In genomic region chr11:34302046-34302921, GRCh38 we compare ENCODE assay signal across 10 cellular contexts. TPM values are rescaled to one million over a fixed set of nuclear protein-coding genes. Genes with fewer than 3 reads are reported as not detected.
DNase-seq lines count a peak whose midpoint lies in the region; ATAC-seq and TF ChIP-seq lines count a peak whose summit lies in the region.
"Had no signal": no experiment of that assay in that cellular context is flagged by ENCODE, and none has a peak within 500 bp of the region (broad histone marks: within the 10 kb centered on the region; RNA-seq: fewer than 3 reads in every experiment).

No MANE protein-coding gene starts in this region.

- H3K27me3 ChIP-seq in GM23248 (replicated peaks; ENCODE audit: insufficient read depth) (no peaks in the 10 kb centered on the region), Loucy (ENCODE audit: insufficient read depth, low read length, poor library complexity, severe bottlenecking) (no peaks in the 10 kb centered on the region)

- no peak overlapping the region for H2AFZ ChIP-seq in GM23248
- H2AFZ ChIP-seq in Loucy (ENCODE audit: low read length) = 0 out of 2 replicates have a peak overlapping the region, but pooled peaks have one; percentile 16

- H3K4me2 ChIP-seq in GM23248 (ENCODE audit: unreplicated experiment) (peak overlapping the region; percentile 62), Loucy (ENCODE audit: low read depth, low read length, poor library complexity, severe bottlenecking) (peak overlapping the region; percentile 73)

- peaks cover 18% of the 10 kb centered on the region for H3K4me1 Mint-ChIP-seq in activated CD8-positive, alpha-beta memory T cell treated with anti-CD3 and anti-CD28 coated beads, Interleukin-2, amount 10 ng/mL, durations not matched to agents 7 days and 5 days

- H3K4me1 ChIP-seq in GM23248 (ENCODE audit: insufficient read depth) = peaks cover 33% of the 10 kb centered on the region
- peaks cover 65% of the 10 kb centered on the region for H3K4me1 ChIP-seq in Loucy (ENCODE audit: insufficient read depth, low read length, poor library complexity, severe bottlenecking)

- no peak for ATAC-seq in activated CD8-positive, alpha-beta memory T cell treated with anti-CD3 and anti-CD28 coated beads, Interleukin-2, amount 10 ng/mL, durations not matched to agents 7 days and 5 days
- ATAC-seq in HG03521 (IDR thresholded peaks at IDR 0.05; ENCODE audit: unreplicated experiment) = no peak

- H4K20me1 ChIP-seq in GM23248 (ENCODE audit: insufficient read depth) = no peaks in the 10 kb centered on the region
- no peaks in the 10 kb centered on the region for H4K20me1 ChIP-seq in Loucy (ENCODE audit: insufficient read depth, low read length, poor library complexity, severe bottlenecking)

- WGBS in GM23248 (ENCODE audit: low coverage in 1 of 2, low lambda C conversion rate in 2 of 2, missing lambda C conversion rate in 2 of 2), 2 experiments = 36 to 44% methylated on average over 4 of the region's 4 CpGs

- H3K9me3 ChIP-seq in GM23248 (ENCODE audit: low read depth) = no peaks in the 10 kb centered on the region
- H3K9me3 ChIP-seq in Loucy (ENCODE audit: insufficient read depth, low read depth, low read length) = no peaks in the 10 kb centered on the region
- H3K9me3 ChIP-seq: thoracic aorta had no signal

- no peak for TF ChIP-seq CTCF in Loucy (conservative IDR thresholded peaks at IDR 0.05; ENCODE audit: low read length)

- peak overlapping the region; percentile 24; the same call in 1 of the 2 replicates for H3K9ac ChIP-seq in GM23248
- peak overlapping the region; percentile 20 for H3K9ac ChIP-seq in Loucy (ENCODE audit: low read depth, low read length, poor library complexity, severe bottlenecking)

- H3K9me3 Mint-ChIP-seq in activated CD8-positive, alpha-beta memory T cell treated with anti-CD3 and anti-CD28 coated beads, Interleukin-2, amount 10 ng/mL, durations not matched to agents 7 days and 5 days (ENCODE audit: low read depth) = no peaks in the 10 kb centered on the region
- H3K9me3 Mint-ChIP-seq: IgD-negative memory B cell had no signal

- H3K36me3 ChIP-seq in GM23248 (ENCODE audit: low read depth) (no peaks in the 10 kb centered on the region), Loucy (ENCODE audit: insufficient read depth, low read length) (no peaks in the 10 kb centered on the region)
- H3K36me3 ChIP-seq: thoracic aorta had no signal

- peak overlapping the region; percentile 78 for H3K27ac ChIP-seq in GM23248
- H3K27ac ChIP-seq: thoracic aorta had no signal

- H3F3A ChIP-seq in GM23248 (ENCODE audit: insufficient read depth) (peaks cover 32% of the 10 kb centered on the region), Loucy (ENCODE audit: low read depth) (peaks cover 13% of the 10 kb centered on the region)

- DNase-seq in GM04503 (ENCODE audit: low read depth) (peak; percentile 93), GM23248 (peak; percentile 94), glomerular visceral epithelial cell (ENCODE audit: extremely low spot score) (peak; percentile 98), nucleus accumbens (lab: John Stamatoyannopoulos, UW) (no peak)
- DNase-seq in activated CD8-positive, alpha-beta memory T cell treated with anti-CD3 and anti-CD28 coated beads, Interleukin-2, amount 10 ng/mL, durations not matched to agents 7 days and 5 days = no peak
- no peak for DNase-seq in activated naive CD4-positive, alpha-beta T cell (lab: John Stamatoyannopoulos, UW)

- no peaks in the 10 kb centered on the region for H3K9me2 ChIP-seq in GM23248 (ENCODE audit: insufficient read depth)
- H3K9me2 ChIP-seq in Loucy (replicated peaks; ENCODE audit: low read depth, low read length) = no peaks in the 10 kb centered on the region

- no peak overlapping the region for H3K27ac Mint-ChIP-seq in activated CD8-positive, alpha-beta memory T cell treated with anti-CD3 and anti-CD28 coated beads, Interleukin-2, amount 10 ng/mL, durations not matched to agents 7 days and 5 days
- H3K27ac Mint-ChIP-seq: IgD-negative memory B cell had no signal

- H3K36me3 Mint-ChIP-seq in activated CD8-positive, alpha-beta memory T cell treated with anti-CD3 and anti-CD28 coated beads, Interleukin-2, amount 10 ng/mL, durations not matched to agents 7 days and 5 days = no peaks in the 10 kb centered on the region
- H3K36me3 Mint-ChIP-seq: IgD-negative memory B cell had no signal

- H3K4me3 ChIP-seq in GM23248 = no peak overlapping the region
- peak overlapping the region; percentile 60 for H3K4me3 ChIP-seq in Loucy (ENCODE audit: low read length, poor library complexity, severe bottlenecking)
- H3K4me3 ChIP-seq: thoracic aorta had no signal

- in situ Hi-C loops in GM23248 (cut with MboI) = no loop called here

- H3K79me2 ChIP-seq in GM23248 (ENCODE audit: insufficient read depth) (peaks cover 41% of the 10 kb centered on the region), Loucy (ENCODE audit: insufficient read depth, low read length) (no peaks in the 10 kb centered on the region)

- CTCF ChIA-PET in activated CD8-positive, alpha-beta memory T cell treated with anti-CD3 and anti-CD28 coated beads, Interleukin-2, amount 10 ng/mL, durations not matched to agents 7 days and 5 days (lab: Charles Lee) = no interaction called here

- peaks cover 3% of the 10 kb centered on the region for H3K27me3 Mint-ChIP-seq in activated CD8-positive, alpha-beta memory T cell treated with anti-CD3 and anti-CD28 coated beads, Interleukin-2, amount 10 ng/mL, durations not matched to agents 7 days and 5 days
- H3K27me3 Mint-ChIP-seq: IgD-negative memory B cell had no signal

- H3K4me3 Mint-ChIP-seq in activated CD8-positive, alpha-beta memory T cell treated with anti-CD3 and anti-CD28 coated beads, Interleukin-2, amount 10 ng/mL, durations not matched to agents 7 days and 5 days = no peak overlapping the region
- H3K4me3 Mint-ChIP-seq: IgD-negative memory B cell had no signal

RNA-seq across cellular contexts. Expression of gene ABTB2, which starts 55.5 kb away (rescaled TPM):
- total RNA-seq in GM23248 (2014; rRNA removed; shearing (Covaris generic)) = 9.9 and 12.4 TPM in 2 replicates
- polyA plus RNA-seq in GM23248 (2016; fragmentation: Nextera tagmentation; extraction: Ambion mirVana) = 8.4 and 8.7 TPM in 2 replicates
- total RNA-seq in activated CD8-positive, alpha-beta memory T cell treated with anti-CD3 and anti-CD28 coated beads, Interleukin-2, amount 10 ng/mL, durations not matched to agents 7 days and 5 days = 10 to 100 TPM in 1 of 2 experiments, 1 to 10 TPM in 1; 3.8 to 16.8 TPM

Comparison
In these comparisons a context has a peak if more than half of its experiments do, and no peak if none do; other contexts are left out.
1. DNase-seq: peak in GM04503 (single experiment), GM23248 (single experiment) and glomerular visceral epithelial cell (single experiment); none in activated CD8-positive, alpha-beta memory T cell treated with anti-CD3 and anti-CD28 coated beads, Interleukin-2, amount 10 ng/mL, durations not matched to agents 7 days and 5 days (single experiment), activated naive CD4-positive, alpha-beta T cell (0 of 4) and nucleus accumbens (0 of 56).